Comparison of ENCODE assay signal across 19 cellular contexts in genomic region chrX:9765737-9766098, GRCh38. TPM values are rescaled to one million over a fixed set of nuclear protein-coding genes. Genes with fewer than 3 reads are reported as not detected.
A peak's percentile ranks its signal among the peaks of the same experiment; 100 is the strongest.
DNase-seq lines count a peak whose midpoint lies in the region; ATAC-seq and TF ChIP-seq lines count a peak whose summit lies in the region.
"Had no signal": no experiment of that assay in that cellular context is flagged by ENCODE, and none has a peak within 500 bp of the region (broad histone marks: within the 10 kb centered on the region; RNA-seq: fewer than 3 reads in every experiment).

GPR143 (minus strand) TSS chrX:9765847; CDS start chrX:9765817, 30 bp downstream.

- no peak within 1 kb of the TSS for H3K56ac ChIP-seq in H9 (ENCODE audit: insufficient read length, low read depth, low read length)

- no peak within 1 kb of the TSS for H4K5ac ChIP-seq in H9 (ENCODE audit: insufficient read length, low read depth, low read length)

- H3K4me1 Mint-ChIP-seq in H9, result peaks cover 0 to 13% of the 10 kb centered on the region in 2 experiments; a peak in 3 of 4 replicates
- peaks cover 15% of the 10 kb centered on the region for H3K4me1 Mint-ChIP-seq in endothelial cell (ENCODE audit: unreplicated experiment)

- ATAC-seq in HG03432 (IDR thresholded peaks at IDR 0.05; ENCODE audit: unreplicated experiment), result no peak
- ATAC-seq: naive thymus-derived CD4-positive, alpha-beta T cell had no signal

- peaks cover 1% of the 10 kb centered on the region; the same call in 1 of the 2 replicates for H3K79me2 ChIP-seq in H9 (ENCODE audit: insufficient read depth, low read length)

- H2BK120ac ChIP-seq in H9 (ENCODE audit: low read depth, low read length, poor library complexity, severe bottlenecking), result no peak within 1 kb of the TSS

- no peak within 1 kb of the TSS for H2AK5ac ChIP-seq in H9 (ENCODE audit: insufficient read length, low read length)

- peak within 1 kb of the TSS; percentile 42 for H3K4me3 ChIP-seq in kidney epithelial cell (ENCODE audit: low read depth, low read length)
- H3K4me3 ChIP-seq: right atrium auricular region, stomach had no signal

- H3K4ac ChIP-seq in H9 (ENCODE audit: low read depth, low read length), result no peak within 1 kb of the TSS

- H3K4me1 ChIP-seq in H9 (ENCODE audit: insufficient read depth, low read length), result peaks cover 2% of the 10 kb centered on the region; the same call in 1 of the 2 replicates
- H3K4me1 ChIP-seq: right atrium auricular region, vagina had no signal

- H2BK12ac ChIP-seq in H9 (ENCODE audit: insufficient read length, low read depth, low read length), result peak within 1 kb of the TSS; percentile 77

- H3K27ac Mint-ChIP-seq in H9 (no peak within 1 kb of the TSS), endothelial cell (ENCODE audit: unreplicated experiment) (no peak within 1 kb of the TSS)
- H3K27ac Mint-ChIP-seq: naive thymus-derived CD4-positive, alpha-beta T cell; T-helper 1 cell treated with Interleukin-12 subunit alpha and Interleukin-12 subunit beta and Interleukin-4 antibody, amounts not matched to agents 30 μg/mL and 1 μg/mL, for 36 hours had no signal

- no peak within 1 kb of the TSS for H3T11ph ChIP-seq in H9 (ENCODE audit: low read length)

- H3K23me2 ChIP-seq in H9 (ENCODE audit: insufficient read length, low read depth, low read length, poor library complexity, severe bottlenecking), result peaks cover 4% of the 10 kb centered on the region

- TF ChIP-seq CTCF in H9 (conservative IDR thresholded peaks at IDR 0.05), result no peak
- no peak for TF ChIP-seq CTCF in endothelial cell (IDR thresholded peaks at IDR 0.05; ENCODE audit: unreplicated experiment)
- no peak for TF ChIP-seq CTCF in kidney epithelial cell (IDR thresholded peaks at IDR 0.05; ENCODE audit: insufficient read depth, low read length, poor library complexity, severe bottlenecking)

- H3K4me2 ChIP-seq in H9 (ENCODE audit: insufficient read depth, insufficient read length, low read length), result peak within 1 kb of the TSS; percentile 36

- peaks cover 0 to 8% (median 4%) of the 10 kb centered on the region in 3 experiments; a peak in 3 of 7 replicates for H3K36me3 Mint-ChIP-seq in H9 (ENCODE audit: insufficient read depth in 1 of 3, low read depth in 3 of 3)
- H3K36me3 Mint-ChIP-seq in endothelial cell (ENCODE audit: low read depth, unreplicated experiment), result no peaks in the 10 kb centered on the region
- H3K36me3 Mint-ChIP-seq: naive thymus-derived CD4-positive, alpha-beta T cell had no signal

- H3K18ac ChIP-seq in H9 (ENCODE audit: insufficient read length, low read depth, low read length), result peak within 1 kb of the TSS; percentile 70

- no peak within 1 kb of the TSS for H2BK5ac ChIP-seq in H9 (ENCODE audit: insufficient read length, low read length)

- H3K27me3 ChIP-seq in H9 (ENCODE audit: insufficient read depth, low read length), result no peaks in the 10 kb centered on the region
- peaks cover 3% of the 10 kb centered on the region for H3K27me3 ChIP-seq in kidney epithelial cell (ENCODE audit: control insufficient read depth, insufficient read depth, low read length)
- H3K27me3 ChIP-seq: vagina had no signal

- H4K8ac ChIP-seq in H9 (replicated peaks; ENCODE audit: insufficient read length, low read depth, low read length), result no peak within 1 kb of the TSS

- H3K4me3 Mint-ChIP-seq in H9 (peak within 1 kb of the TSS; percentile 62 to 69), endothelial cell (ENCODE audit: unreplicated experiment) (peak within 1 kb of the TSS; percentile 31)
- H3K4me3 Mint-ChIP-seq: naive thymus-derived CD4-positive, alpha-beta T cell; T-helper 1 cell treated with Interleukin-12 subunit alpha and Interleukin-12 subunit beta and Interleukin-4 antibody, amounts not matched to agents 30 μg/mL and 1 μg/mL, for 36 hours had no signal

- H2BK20ac ChIP-seq in H9 (ENCODE audit: low read depth, low read length, poor library complexity, severe bottlenecking), result no peak within 1 kb of the TSS

- no peaks in the 10 kb centered on the region for H3K79me1 ChIP-seq in H9 (ENCODE audit: insufficient read depth, low read depth, low read length, poor library complexity, severe bottlenecking)

- DNase-seq in H9, result peak; percentile 55
- DNase-seq in endothelial cell (ENCODE audit: low spot score), result no peak
- no peak for DNase-seq in kidney epithelial cell (ENCODE audit: low read depth)
- no peak for DNase-seq in renal cortical epithelial cell (ENCODE audit: low read depth)
- DNase-seq in DMS79 (lab: John Stamatoyannopoulos, UW), result no peak
- DNase-seq in NCI-H2227 treated with DMSO at 0.1 percent for 48 hours (lab: John Stamatoyannopoulos, UW), result no peak
- no peak for DNase-seq in DMS114 treated with DMSO at 0.1 percent for 48 hours (lab: John Stamatoyannopoulos, UW; ENCODE audit: unreplicated experiment)
- DNase-seq: activated CD8-positive, alpha-beta memory T cell treated with anti-CD3 and anti-CD28 coated beads for 24 hours; COR-L47; erythroblast; naive thymus-derived CD4-positive, alpha-beta T cell; NCI-H1436 treated with DMSO at 0.1 percent for 48 hours; Right ventricle myocardium superior; stomach had no signal

- peak within 1 kb of the TSS; percentile 88 for H3K14ac ChIP-seq in H9 (ENCODE audit: insufficient read depth, low read length)

- no peaks in the 10 kb centered on the region for H3K9me3 ChIP-seq in H9 (ENCODE audit: control insufficient read depth, low read depth, low read length)
- H3K9me3 ChIP-seq: right atrium auricular region, vagina had no signal

- H2AFZ ChIP-seq in H9 (ENCODE audit: low read length), result no peak within 1 kb of the TSS

- peak within 1 kb of the TSS; percentile 42 for H3K9ac ChIP-seq in H9 (ENCODE audit: extremely low read depth, insufficient read length, low read length)

- H3K36me3 ChIP-seq in kidney epithelial cell (ENCODE audit: control insufficient read depth, insufficient read depth, low read length), result no peaks in the 10 kb centered on the region
- H3K36me3 ChIP-seq: right atrium auricular region, stomach, vagina had no signal

- H3K27me3 Mint-ChIP-seq in H9 (ENCODE audit: low read depth) (peaks cover 6% of the 10 kb centered on the region), endothelial cell (ENCODE audit: unreplicated experiment) (peaks cover 8% of the 10 kb centered on the region)

- no peak within 1 kb of the TSS for H2BK15ac ChIP-seq in H9 (ENCODE audit: low read depth, low read length)

- H3K27ac ChIP-seq in H9 (ENCODE audit: insufficient read length, low read depth, low read length), result no peak within 1 kb of the TSS
- H3K27ac ChIP-seq: right atrium auricular region, stomach, vagina had no signal

- no peak within 1 kb of the TSS for H3K23ac ChIP-seq in H9 (ENCODE audit: insufficient read length, low read depth, low read length)

- H4K20me1 ChIP-seq in H9 (ENCODE audit: control insufficient read depth, insufficient read depth, insufficient read length), result no peaks in the 10 kb centered on the region

- WGBS in H9 (ENCODE audit: extremely low coverage, insufficient read length, low lambda C conversion rate), result no CpG with 5 or more reads among the region's 26 CpGs

- H4K91ac ChIP-seq in H9 (ENCODE audit: insufficient read length, low read depth, low read length), result no peak within 1 kb of the TSS

- H3K9me3 Mint-ChIP-seq in H9, result peaks cover 18 to 47% of the 10 kb centered on the region in 2 experiments
- H3K9me3 Mint-ChIP-seq in endothelial cell (ENCODE audit: unreplicated experiment), result no peaks in the 10 kb centered on the region
- H3K9me3 Mint-ChIP-seq: T-helper 1 cell treated with Interleukin-12 subunit alpha and Interleukin-12 subunit beta and Interleukin-4 antibody, amounts not matched to agents 30 μg/mL and 1 μg/mL, for 36 hours had no signal

RNA-seq across cellular contexts. Expression of gene GPR143, which starts in this region (rescaled TPM):
- total RNA-seq in H9 (2021), result 7.1 and 7.9 TPM in 2 replicates
- total RNA-seq in endothelial cell (ENCODE audit: unreplicated experiment), result 16.8 TPM
- 18.7 and 21.1 TPM in 2 replicates for total RNA-seq in kidney epithelial cell
- total RNA-seq in renal cortical epithelial cell, result 33.0 and 58.2 TPM in 2 replicates
- total RNA-seq: chondrocyte; naive thymus-derived CD4-positive, alpha-beta T cell; Right ventricle myocardium superior; vagina had no signal
